ENCODE assay signal across 23 cellular contexts in the genomic region with DNA sequence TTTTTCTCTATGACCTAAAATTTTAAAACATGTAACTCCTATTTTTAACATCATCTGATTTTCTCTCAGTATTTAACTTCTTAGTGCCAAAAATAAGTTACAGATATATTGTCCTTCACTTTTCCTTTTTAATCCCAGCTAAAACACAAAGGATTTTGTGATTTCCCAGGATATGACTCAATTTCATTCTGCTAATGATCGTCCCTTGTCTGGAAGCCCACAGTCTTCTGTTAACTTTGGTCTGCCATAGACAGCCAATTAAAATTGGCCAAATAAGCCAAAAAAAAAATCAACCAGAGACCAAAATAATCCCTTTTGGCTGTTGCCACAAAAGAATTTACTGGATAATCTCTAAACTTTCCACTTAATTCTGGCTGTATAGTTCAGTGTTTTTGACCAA.
"Had no signal": no experiment of that assay in that cellular context is flagged by ENCODE, and none has a peak within 500 bp of the region (broad histone marks: within the 10 kb centered on the region; RNA-seq: fewer than 3 reads in every experiment).

No MANE protein-coding gene starts in this region.

- H3K27me3 ChIP-seq: esophagus squamous epithelium, heart left ventricle, sigmoid colon, testis, vagina had no signal

- FAIRE-seq: colon, islet of Langerhans had no signal

- H3K4me1 ChIP-seq: testis, vagina had no signal

- ATAC-seq: activated CD4-positive, CD25-positive, alpha-beta regulatory T cell treated with anti-CD3 and anti-CD28 coated beads, Interleukin-2, amount 50 U/mL, for 24 hours; effector memory CD8-positive, alpha-beta T cell; stimulated activated naive B cell treated with anti-CD40 and anti-IgM and Interleukin-4, amounts not matched to agents 10 μg/mL and 1 μg/mL and 100 μg/mL, for 72 hours had no signal

- H3K27ac ChIP-seq: dorsolateral prefrontal cortex, testis, vagina, VCaP had no signal

- H3K9me3 ChIP-seq: esophagus squamous epithelium, sigmoid colon, testis, vagina had no signal

- H3K4me3 ChIP-seq: dorsolateral prefrontal cortex, esophagus squamous epithelium, heart left ventricle, sigmoid colon, testis, vagina had no signal

- H3K36me3 ChIP-seq: esophagus squamous epithelium, heart left ventricle, sigmoid colon, vagina had no signal

- DNase-seq: activated CD4-positive, alpha-beta T cell treated with anti-CD3 and anti-CD28 coated beads, Interleukin-2, amount 10 ng/mL, durations not matched to agents 7 days and 5 days; activated gamma-delta T cell treated with Interleukin-2 at 50 U/mL for 16 hours; activated T-cell treated with anti-CD3 and anti-CD28 coated beads, Interleukin-2, amount 50 U/mL, for 1 hour; anterior cingulate cortex; dorsolateral prefrontal cortex; effector memory CD8-positive, alpha-beta T cell; esophagus squamous epithelium; heart left ventricle; left colon; mesendoderm; naive B cell; nucleus accumbens; sigmoid colon; stimulated activated CD4-positive, alpha-beta T cell treated with anti-CD3 and anti-CD28 coated beads, Interleukin-2, amount 100 ng/mL, for 48 hours; stimulated activated CD8-positive, alpha-beta memory T cell treated with anti-CD3 and anti-CD28 coated beads, Interleukin-4, amount 100 ng/mL, for 48 hours; stimulated activated naive B cell treated with anti-CD40 and anti-IgM and Interleukin-4, amounts not matched to agents 10 μg/mL and 1 μg/mL and 100 μg/mL, for 72 hours; testis; trophoblast cell had no signal
